10 cellular contexts compared by ENCODE assay signal in genomic region chr6:42269553-42269952, GRCh38. TPM values are rescaled to one million over a fixed set of nuclear protein-coding genes. Genes with fewer than 3 reads are reported as not detected.
DNase-seq lines count a peak whose midpoint lies in the region; ATAC-seq, FAIRE-seq and TF ChIP-seq lines count a peak whose summit lies in the region.
"Had no signal": no experiment of that assay in that cellular context is flagged by ENCODE, and none has a peak within 500 bp of the region (broad histone marks: within the 10 kb centered on the region; RNA-seq: fewer than 3 reads in every experiment).

No MANE protein-coding gene starts in this region.

- DNase-seq in GM06990 (ENCODE audit: extremely low read depth, insufficient read length) (peak; percentile 79), MG63 (no peak), pancreas (no peak), hepatic stellate cell (ENCODE audit: low spot score) (no peak), MV-4-11 (lab: John Stamatoyannopoulos, UW) (no peak)
- DNase-seq: activated T-cell treated with anti-CD3 and anti-CD28 coated beads, Interleukin-2, amount 50 U/mL, for 4 hours had no signal

- H3K27me3 ChIP-seq in GM06990 (replicated peaks; ENCODE audit: control insufficient read depth, insufficient read depth, low read length), result no peaks in the 10 kb centered on the region
- H3K27me3 ChIP-seq in SU-DHL-6 (ENCODE audit: low read length), result no peaks in the 10 kb centered on the region
- no peaks in the 10 kb centered on the region for H3K27me3 ChIP-seq in MG63
- H3K27me3 ChIP-seq in pancreas, result no peaks in the 10 kb centered on the region
- H3K27me3 ChIP-seq: BLaER1 treated with 17β-estradiol and CSF1 and Interleukin-3, amounts not matched to agents 10 nM and 100 nM had no signal

- peaks cover 1% of the 10 kb centered on the region; the same call in 1 of the 2 replicates for H3K36me3 ChIP-seq in GM06990 (ENCODE audit: control insufficient read depth, insufficient read depth, low read length)
- H3K36me3 ChIP-seq in SU-DHL-6 (ENCODE audit: low read length), result no peaks in the 10 kb centered on the region
- H3K36me3 ChIP-seq in MG63, result no peaks in the 10 kb centered on the region
- H3K36me3 ChIP-seq in pancreas, result no peaks in the 10 kb centered on the region

- H3K27ac ChIP-seq in SU-DHL-6 (ENCODE audit: low read depth, low read length) (no peak overlapping the region), pancreas (no peak overlapping the region)
- H3K27ac ChIP-seq: BLaER1 treated with 17β-estradiol and CSF1 and Interleukin-3, amounts not matched to agents 10 nM and 100 nM had no signal

- WGBS in pancreas, 2 donors, result 82 to 93% methylated on average over 6 of the region's 6 CpGs

- no peak for TF ChIP-seq CTCF in GM06990 (IDR thresholded peaks at IDR 0.05; ENCODE audit: insufficient read depth, low read length, poor library complexity, severe bottlenecking)
- TF ChIP-seq CTCF in SU-DHL-6 (IDR thresholded peaks at IDR 0.05; ENCODE audit: insufficient read depth, low read length, poor library complexity, severe bottlenecking), result no peak
- TF ChIP-seq CTCF in pancreas (IDR thresholded peaks at IDR 0.05), result no peak

- H3K9ac ChIP-seq in SU-DHL-6 (ENCODE audit: low read length), result no peak overlapping the region
- H3K9ac ChIP-seq: BLaER1 treated with 17β-estradiol and CSF1 and Interleukin-3, amounts not matched to agents 10 nM and 100 nM had no signal

- FAIRE-seq in pancreas (lab: Jason Lieb, UNC), result no peak

- peak overlapping the region; percentile 37 for H2AFZ ChIP-seq in SU-DHL-6 (ENCODE audit: low read depth, low read length, severe bottlenecking)

- intact Hi-C loops in pancreas (cut with DNase I), result loop anchor here in 1 of 3 donors (10.0 kb wide), 1 partner anchor 265 kb away; no protein-coding TSS in a partner anchor

- H3K4me3 ChIP-seq in GM06990 (replicated peaks; ENCODE audit: low read depth, low read length) (no peak overlapping the region), SU-DHL-6 (ENCODE audit: insufficient read depth, low read length, poor library complexity, severe bottlenecking) (no peak overlapping the region), MG63 (no peak overlapping the region), pancreas (no peak overlapping the region)
- H3K4me3 ChIP-seq: BLaER1 treated with 17β-estradiol and CSF1 and Interleukin-3, amounts not matched to agents 10 nM and 100 nM had no signal

- no peaks in the 10 kb centered on the region for H3K9me2 ChIP-seq in SU-DHL-6 (replicated peaks; ENCODE audit: insufficient read depth, low read length)

- H3F3A ChIP-seq in SU-DHL-6 (ENCODE audit: insufficient read depth), result no peaks in the 10 kb centered on the region

- no peaks in the 10 kb centered on the region for H3K79me2 ChIP-seq in SU-DHL-6 (ENCODE audit: insufficient read depth, low read length)

- peak; percentile 94 for ATAC-seq in GM19351 (IDR thresholded peaks at IDR 0.05; ENCODE audit: unreplicated experiment)
- ATAC-seq in HG02970 (IDR thresholded peaks at IDR 0.05; ENCODE audit: low FRiP score, unreplicated experiment), result peak; percentile 63
- ATAC-seq in pancreas, result no peak
- ATAC-seq: activated T-cell treated with anti-CD3 and anti-CD28 coated beads, Interleukin-2, amount 50 U/mL, for 4 hours had no signal

- H4K20me1 ChIP-seq in SU-DHL-6 (ENCODE audit: low read depth, low read length), result no peaks in the 10 kb centered on the region
- H4K20me1 ChIP-seq: BLaER1 treated with 17β-estradiol and CSF1 and Interleukin-3, amounts not matched to agents 10 nM and 100 nM had no signal

- peak overlapping the region; percentile 18 for H3K4me2 ChIP-seq in SU-DHL-6 (ENCODE audit: low read depth, low read length, poor library complexity, severe bottlenecking)
- H3K4me2 ChIP-seq: BLaER1 treated with 17β-estradiol and CSF1 and Interleukin-3, amounts not matched to agents 10 nM and 100 nM had no signal

- no peaks in the 10 kb centered on the region for H3K9me3 ChIP-seq in SU-DHL-6 (ENCODE audit: insufficient read depth, low read length)
- no peaks in the 10 kb centered on the region for H3K9me3 ChIP-seq in MG63
- H3K9me3 ChIP-seq in pancreas, result no peaks in the 10 kb centered on the region
- H3K9me3 ChIP-seq: BLaER1 treated with 17β-estradiol and CSF1 and Interleukin-3, amounts not matched to agents 10 nM and 100 nM had no signal

- no peaks in the 10 kb centered on the region for H3K4me1 ChIP-seq in pancreas

RNA-seq across cellular contexts. Expression of gene MRPS10, which starts 51.9 kb away (rescaled TPM):
- 61.9 and 65.5 TPM in 2 replicates for total RNA-seq in MG63 (2014; rRNA removed; shearing (Covaris generic); ENCODE audit: low replicate concordance)
- total RNA-seq in pancreas, result 10 to 100 TPM in 4 of 6 donors, 1 to 10 TPM in 2; 7.7 to 12.5 (median 10.8) TPM
- 10 to 100 TPM in 1 of 2 donors, 1 to 10 TPM in 1; 6.7 to 12.4 TPM for polyA plus RNA-seq in pancreas

Comparison
In these comparisons a context has a peak if more than half of its experiments do, and no peak if none do; other contexts are left out.
1. ATAC-seq: peak in GM19351 (single experiment) and HG02970 (single experiment); none in pancreas (0 of 4).